2 cellular contexts compared by ENCODE assay signal in the genomic region with DNA sequence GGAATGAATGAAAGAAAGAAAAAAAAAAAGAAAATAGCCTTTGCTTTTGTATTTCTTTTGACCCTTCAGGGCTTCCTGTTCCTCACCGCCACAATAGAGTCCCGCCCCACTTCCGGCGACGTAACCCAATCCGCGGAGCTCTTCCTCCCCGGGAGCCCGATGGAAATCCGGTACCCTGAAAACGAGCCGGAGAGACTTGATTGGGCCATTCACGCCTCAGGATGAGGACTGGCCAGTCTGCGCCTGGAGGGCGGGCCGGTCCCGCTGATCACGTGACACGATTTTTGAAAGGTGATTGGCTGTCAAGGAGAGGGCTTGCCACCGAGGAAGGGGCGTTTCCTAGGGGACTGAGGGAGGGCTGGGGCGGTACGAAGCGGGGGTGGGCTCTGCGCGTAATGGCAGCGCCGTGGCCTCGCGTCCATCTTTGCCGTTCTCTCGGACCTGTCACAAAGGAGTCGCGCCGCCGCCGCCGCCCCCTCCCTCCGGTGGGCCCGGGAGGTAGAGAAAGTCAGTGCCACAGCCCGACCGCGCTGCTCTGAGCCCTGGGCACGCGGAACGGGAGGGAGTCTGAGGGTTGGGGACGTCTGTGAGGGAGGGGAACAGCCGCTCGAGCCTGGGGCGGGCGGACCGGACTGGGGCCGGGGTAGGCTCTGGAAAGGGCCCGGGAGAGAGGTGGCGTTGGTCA.
TF ChIP-seq lines count a peak whose summit lies in the region.

TSS of gene PSME3IP1 (minus strand) at position 95 of the 685 bp plus-strand sequence. CDS start 12,185 bp downstream, outside the sequence.
TSS of gene RSPRY1 (plus strand) at position 385 of the 685 bp plus-strand sequence. CDS start 18,330 bp downstream, outside the sequence.

TF ChIP-seq in IMR-90, 13 proteins besides CTCF, POLR2A, EP300 and RAD21:
- no peak; the same call in 1 of the 2 replicates for TF ChIP-seq BHLHE40 (IDR thresholded peaks at IDR 0.05; ENCODE audit: low read depth, low read length)
- TF ChIP-seq MAZ (IDR thresholded peaks at IDR 0.05; ENCODE audit: borderline replicate concordance, low read depth, low read length), result peak; percentile 84; the same call in 1 of the 2 replicates
- no peak for TF ChIP-seq NFE2L2 (IDR thresholded peaks at IDR 0.05; ENCODE audit: low read depth, low read length)
- TF ChIP-seq MXI1 (IDR thresholded peaks at IDR 0.05; ENCODE audit: borderline replicate concordance, low read depth, low read length), result no peak
- peak; percentile 97 for TF ChIP-seq USF2 (IDR thresholded peaks at IDR 0.05; ENCODE audit: low read depth, low read length)
TF ChIP-seq in IMR-90: peak in this region for 2.

TF ChIP-seq in endothelial cell of umbilical vein, 7 proteins besides CTCF, POLR2A, EP300 and RAD21:
- TF ChIP-seq POLR2AphosphoS5 (IDR thresholded peaks at IDR 0.05; ENCODE audit: insufficient read depth, low read depth, low read length), result peak; percentile 60
- TF ChIP-seq JUN (IDR thresholded peaks at IDR 0.05; ENCODE audit: borderline replicate concordance, insufficient read depth, insufficient read length, low read depth), result no peak
- TF ChIP-seq MAX (IDR thresholded peaks at IDR 0.05; ENCODE audit: insufficient read depth, insufficient read length), result peak; percentile 75
